ENCODE assay signal across 2 cellular contexts in the genomic region with DNA sequence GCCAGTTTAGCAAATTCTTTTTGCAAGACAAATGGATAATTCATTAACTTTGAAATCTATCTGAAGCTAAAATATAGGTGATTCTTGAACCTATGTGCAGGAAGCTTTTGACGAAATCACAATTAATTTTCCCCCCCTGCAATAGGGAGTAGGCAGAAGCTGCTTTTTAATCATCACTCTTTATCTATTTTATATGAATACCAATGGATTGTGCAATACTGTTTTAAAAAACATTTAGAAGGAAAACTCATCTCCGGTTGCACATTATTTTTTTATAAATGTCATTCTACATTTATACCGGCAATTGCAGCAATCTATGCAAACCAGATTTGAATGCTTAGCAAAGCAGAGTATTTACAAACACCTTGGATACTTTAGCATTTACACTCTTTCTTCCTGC.
TF ChIP-seq lines count a peak whose summit lies in the region.

No MANE protein-coding gene starts in this region.

TF ChIP-seq in HepG2, 621 proteins besides CTCF, POLR2A, EP300 and RAD21:
- peak; percentile 25; the same call in 1 of the 2 replicates for TF ChIP-seq CEBPB (IDR thresholded peaks at IDR 0.05; ENCODE audit: borderline replicate concordance, low read depth, low read length)
- TF ChIP-seq ZNF296 (CRISPR knock-in tag; conservative IDR thresholded peaks at IDR 0.05), result no peak
- no peak for TF ChIP-seq POLR2G (IDR thresholded peaks at IDR 0.05; ENCODE audit: low read depth, low read length)
- TF ChIP-seq, protein P1, sequence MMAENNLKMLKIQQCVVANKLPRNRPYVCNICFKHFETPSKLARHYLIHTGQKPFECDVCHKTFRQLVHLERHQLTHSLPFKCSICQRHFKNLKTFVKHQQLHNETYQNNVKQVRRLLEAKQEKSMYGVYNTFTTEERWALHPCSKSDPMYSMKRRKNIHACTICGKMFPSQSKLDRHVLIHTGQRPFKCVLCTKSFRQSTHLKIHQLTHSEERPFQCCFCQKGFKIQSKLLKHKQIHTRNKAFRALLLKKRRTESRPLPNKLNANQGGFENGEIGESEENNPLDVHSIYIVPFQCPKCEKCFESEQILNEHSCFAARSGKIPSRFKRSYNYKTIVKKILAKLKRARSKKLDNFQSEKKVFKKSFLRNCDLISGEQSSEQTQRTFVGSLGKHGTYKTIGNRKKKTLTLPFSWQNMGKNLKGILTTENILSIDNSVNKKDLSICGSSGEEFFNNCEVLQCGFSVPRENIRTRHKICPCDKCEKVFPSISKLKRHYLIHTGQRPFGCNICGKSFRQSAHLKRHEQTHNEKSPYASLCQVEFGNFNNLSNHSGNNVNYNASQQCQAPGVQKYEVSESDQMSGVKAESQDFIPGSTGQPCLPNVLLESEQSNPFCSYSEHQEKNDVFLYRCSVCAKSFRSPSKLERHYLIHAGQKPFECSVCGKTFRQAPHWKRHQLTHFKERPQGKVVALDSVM (CRISPR knock-in tag; IDR thresholded peaks at IDR 0.05), result no peak

TF ChIP-seq in H1, 55 proteins besides CTCF, POLR2A, EP300 and RAD21:
- TF ChIP-seq HDAC6 (IDR thresholded peaks at IDR 0.05; ENCODE audit: low read depth, low read length), result no peak
- peak; percentile 24; the same call in 1 of the 2 replicates for TF ChIP-seq CEBPB (IDR thresholded peaks at IDR 0.05; ENCODE audit: low read depth, low read length)
TF ChIP-seq in H1: peak in this region for 1.
